Comparison of ENCODE assay signal across 10 cellular contexts in genomic region chr1:55204997-55205396, GRCh38. TPM values are rescaled to one million over a fixed set of nuclear protein-coding genes. Genes with fewer than 3 reads are reported as not detected.
DNase-seq lines count a peak whose midpoint lies in the region; ATAC-seq and TF ChIP-seq lines count a peak whose summit lies in the region.
"Had no signal": no experiment of that assay in that cellular context is flagged by ENCODE, and none has a peak within 500 bp of the region (broad histone marks: within the 10 kb centered on the region; RNA-seq: fewer than 3 reads in every experiment).

No MANE protein-coding gene starts in this region.

- H3K27me3 ChIP-seq in left lung, result no peaks in the 10 kb centered on the region

- no peak overlapping the region for H3K27ac ChIP-seq in left lung

- H3K4me1 ChIP-seq in left lung, result peaks cover 9 to 47% of the 10 kb centered on the region in 2 donors

- no peaks in the 10 kb centered on the region for H3K9me3 ChIP-seq in left lung

- H3K36me3 ChIP-seq in left lung, result no peaks in the 10 kb centered on the region

- DNase-seq in left lung (no peak), midbrain (lab: John Stamatoyannopoulos, UW) (no peak), NCI-H2171 treated with DMSO at 0.1 percent for 48 hours (lab: John Stamatoyannopoulos, UW) (no peak), NCI-H524 (lab: John Stamatoyannopoulos, UW) (no peak), dedifferentiated amniotic fluid mesenchymal stem cell (ENCODE audit: extremely low spot score) (no peak)
- DNase-seq: activated effector memory CD4-positive, alpha-beta T cell treated with anti-CD3 and anti-CD28 coated beads, Interleukin-2, amount 50 U/mL, for 16 hours; NCI-H69 had no signal

- ATAC-seq in GM18511 (IDR thresholded peaks at IDR 0.05; ENCODE audit: unreplicated experiment) (peak; percentile 95), GM21576 (IDR thresholded peaks at IDR 0.05; ENCODE audit: unreplicated experiment) (peak; percentile 88), HG03565 (IDR thresholded peaks at IDR 0.05; ENCODE audit: unreplicated experiment) (peak; percentile 86), left lung (peak; percentile 25)

- intact Hi-C loops in left lung (cut with DNase I), result no loop called here

- no peak for TF ChIP-seq CTCF in left lung (IDR thresholded peaks at IDR 0.05)

- no peak overlapping the region for H3K4me3 ChIP-seq in left lung

RNA-seq across cellular contexts. Expression of gene USP24, which starts 10.2 kb away (rescaled TPM):
- 10 to 100 TPM; 26.1 to 42.3 TPM for total RNA-seq in left lung

Comparison
In these comparisons a context has a peak if more than half of its experiments do, and no peak if none do; other contexts are left out.
1. ATAC-seq: peak in every context shown above with its lines; median percentile 95 in GM18511; 88 in GM21576; 86 in HG03565; 25 in left lung.